In genomic region chr13:66835040-66835628, GRCh38 we compare ENCODE assay signal across 9 cellular contexts.
A peak's percentile ranks its signal among the peaks of the same experiment; 100 is the strongest.
DNase-seq lines count a peak whose midpoint lies in the region; ATAC-seq, FAIRE-seq and TF ChIP-seq lines count a peak whose summit lies in the region.
"Had no signal": no experiment of that assay in that cellular context is flagged by ENCODE, and none has a peak within 500 bp of the region (broad histone marks: within the 10 kb centered on the region; RNA-seq: fewer than 3 reads in every experiment).

No MANE protein-coding gene starts in this region.

- H3K4me1 ChIP-seq in GM23338 (ENCODE audit: insufficient read depth): no peaks in the 10 kb centered on the region
- H3K4me1 ChIP-seq in Peyer's patch: no peaks in the 10 kb centered on the region
- no peaks in the 10 kb centered on the region for H3K4me1 ChIP-seq in naive thymus-derived CD4-positive, alpha-beta T cell (ENCODE audit: control insufficient read depth in 2 of 2, insufficient read depth in 2 of 2, low read length in 2 of 2)

- H3K4me2 ChIP-seq in GM23338: no peak overlapping the region

- intact Hi-C loops in naive thymus-derived CD4-positive, alpha-beta T cell (cut with micrococcal nuclease): no loop called here

- no peaks in the 10 kb centered on the region for H3K79me2 ChIP-seq in GM23338 (replicated peaks; ENCODE audit: insufficient read depth)

- H3K36me3 Mint-ChIP-seq in GM23338 (ENCODE audit: low read depth) (no peaks in the 10 kb centered on the region), osteocyte (ENCODE audit: unreplicated experiment) (no peaks in the 10 kb centered on the region)
- H3K36me3 Mint-ChIP-seq in naive thymus-derived CD4-positive, alpha-beta T cell: no peaks in the 10 kb centered on the region

- H3K4me3 Mint-ChIP-seq in GM23338 (no peak overlapping the region), osteocyte (ENCODE audit: unreplicated experiment) (no peak overlapping the region)
- H3K4me3 Mint-ChIP-seq in naive thymus-derived CD4-positive, alpha-beta T cell: no peak overlapping the region

- H3K36me3 ChIP-seq in GM23338 (ENCODE audit: insufficient read depth) (no peaks in the 10 kb centered on the region), Peyer's patch (no peaks in the 10 kb centered on the region)
- no peaks in the 10 kb centered on the region for H3K36me3 ChIP-seq in naive thymus-derived CD4-positive, alpha-beta T cell (ENCODE audit: control insufficient read depth in 2 of 3, insufficient read depth in 3 of 3, low read length in 3 of 3)

- no peaks in the 10 kb centered on the region for H3F3A ChIP-seq in GM23338 (replicated peaks; ENCODE audit: low read depth)

- H3K27ac ChIP-seq in GM23338 (ENCODE audit: low read depth): no peak overlapping the region
- no peak overlapping the region for H3K27ac ChIP-seq in Peyer's patch
- no peak overlapping the region for H3K27ac ChIP-seq in naive thymus-derived CD4-positive, alpha-beta T cell (ENCODE audit: low read depth, low read length)

- H4K20me1 ChIP-seq in GM23338 (replicated peaks; ENCODE audit: insufficient read depth): no peaks in the 10 kb centered on the region

- no peaks in the 10 kb centered on the region for H3K9me3 ChIP-seq in Peyer's patch
- H3K9me3 ChIP-seq in naive thymus-derived CD4-positive, alpha-beta T cell (ENCODE audit: control insufficient read depth in 2 of 3, low read length in 3 of 3): no peaks in the 10 kb centered on the region

- no peaks in the 10 kb centered on the region for H3K27me3 Mint-ChIP-seq in GM23338 (ENCODE audit: insufficient read depth, low read depth, poor library complexity)
- H3K27me3 Mint-ChIP-seq in osteocyte (ENCODE audit: unreplicated experiment): no peaks in the 10 kb centered on the region
- H3K27me3 Mint-ChIP-seq in naive thymus-derived CD4-positive, alpha-beta T cell: no peaks in the 10 kb centered on the region

- CTCF ChIA-PET in naive thymus-derived CD4-positive, alpha-beta T cell (lab: Charles Lee): no interaction called here

- FAIRE-seq in frontal cortex (lab: Jason Lieb, UNC): no peak

- 0 out of 2 replicates have a peak overlapping the region, but pooled peaks have one; percentile 4 for H2AFZ ChIP-seq in GM23338

- H3K27ac Mint-ChIP-seq in GM23338 (no peak overlapping the region), osteocyte (ENCODE audit: unreplicated experiment) (peak overlapping the region; percentile 55)
- no peak overlapping the region for H3K27ac Mint-ChIP-seq in naive thymus-derived CD4-positive, alpha-beta T cell

- H3K27me3 ChIP-seq in GM23338 (ENCODE audit: insufficient read depth) (no peaks in the 10 kb centered on the region), Peyer's patch (no peaks in the 10 kb centered on the region)
- no peaks in the 10 kb centered on the region for H3K27me3 ChIP-seq in naive thymus-derived CD4-positive, alpha-beta T cell (ENCODE audit: control insufficient read depth in 2 of 2, insufficient read depth in 2 of 2, low read length in 2 of 2)

- no peaks in the 10 kb centered on the region for H3K9me2 ChIP-seq in GM23338 (ENCODE audit: insufficient read depth)

- TF ChIP-seq POLR2A in Peyer's patch (IDR thresholded peaks at IDR 0.05): no peak

- POLR2A ChIA-PET in naive thymus-derived CD4-positive, alpha-beta T cell (lab: Charles Lee): no interaction called here

- no peak overlapping the region for H3K4me3 ChIP-seq in GM23338
- no peak overlapping the region for H3K4me3 ChIP-seq in Peyer's patch
- H3K4me3 ChIP-seq in naive thymus-derived CD4-positive, alpha-beta T cell (ENCODE audit: low read length): no peak overlapping the region

- H3K9me3 Mint-ChIP-seq in GM23338: no peaks in the 10 kb centered on the region
- H3K9me3 Mint-ChIP-seq in osteocyte (ENCODE audit: unreplicated experiment): no peaks in the 10 kb centered on the region
- peaks cover 0 to 3% (median 0%) of the 10 kb centered on the region in 11 donors for H3K9me3 Mint-ChIP-seq in naive thymus-derived CD4-positive, alpha-beta T cell

- no peak for DNase-seq in GM23338 (ENCODE audit: low spot score)
- peak in 2 of 3 donors; percentile 41 to 48 for DNase-seq in Peyer's patch
- DNase-seq in frontal cortex (ENCODE audit: low spot score in 2 of 2): peak; percentile 22
- no peak for DNase-seq in osteocyte (ENCODE audit: extremely low spot score, unreplicated experiment)
- DNase-seq in naive thymus-derived CD4-positive, alpha-beta T cell: no peak
- DNase-seq: DMS79 had no signal

- TF ChIP-seq CTCF in GM23338 (conservative IDR thresholded peaks at IDR 0.05; ENCODE audit: low read depth in 2 of 2) (no peak), Peyer's patch (IDR thresholded peaks at IDR 0.05) (no peak), osteocyte (IDR thresholded peaks at IDR 0.05) (no peak)

- ATAC-seq in GM23338: peak; percentile 49; the same call in 2 of the 3 replicates
- ATAC-seq in naive thymus-derived CD4-positive, alpha-beta T cell: no peak
- ATAC-seq in HG02763 (IDR thresholded peaks at IDR 0.05; ENCODE audit: unreplicated experiment): no peak
- no peak for ATAC-seq in HG03095 (IDR thresholded peaks at IDR 0.05; ENCODE audit: unreplicated experiment)
- ATAC-seq in HG03378 (IDR thresholded peaks at IDR 0.05; ENCODE audit: unreplicated experiment): no peak

- H3K4me1 Mint-ChIP-seq in GM23338 (peaks cover 4% of the 10 kb centered on the region; the same call in 2 of the 3 replicates), osteocyte (ENCODE audit: unreplicated experiment) (peaks cover 14% of the 10 kb centered on the region)
- H3K4me1 Mint-ChIP-seq in naive thymus-derived CD4-positive, alpha-beta T cell: no peaks in the 10 kb centered on the region

TF ChIP-seq in GM23338, 12 proteins besides CTCF, POLR2A, EP300 and RAD21:
- TF ChIP-seq POLR2AphosphoS5 (IDR thresholded peaks at IDR 0.05; ENCODE audit: low read depth) (no peak), STAT1 (IDR thresholded peaks at IDR 0.05; ENCODE audit: unreplicated experiment) (no peak), ZNF114 (CRISPR knock-in tag; IDR thresholded peaks at IDR 0.05) (no peak), ZNF331 (CRISPR knock-in tag; IDR thresholded peaks at IDR 0.05; ENCODE audit: low read depth) (no peak), CREB1 (CRISPR knock-in tag; IDR thresholded peaks at IDR 0.05; ENCODE audit: low read depth) (no peak)
TF ChIP-seq in GM23338: peak in this region for 0.

Comparison
In these comparisons a context has a peak if more than half of its experiments do, and no peak if none do; other contexts are left out.
1. DNase-seq: peak in Peyer's patch (2 of 3) and frontal cortex (2 of 2); none in GM23338 (single experiment), osteocyte (single experiment) and naive thymus-derived CD4-positive, alpha-beta T cell (0 of 9).